In the genomic region with DNA sequence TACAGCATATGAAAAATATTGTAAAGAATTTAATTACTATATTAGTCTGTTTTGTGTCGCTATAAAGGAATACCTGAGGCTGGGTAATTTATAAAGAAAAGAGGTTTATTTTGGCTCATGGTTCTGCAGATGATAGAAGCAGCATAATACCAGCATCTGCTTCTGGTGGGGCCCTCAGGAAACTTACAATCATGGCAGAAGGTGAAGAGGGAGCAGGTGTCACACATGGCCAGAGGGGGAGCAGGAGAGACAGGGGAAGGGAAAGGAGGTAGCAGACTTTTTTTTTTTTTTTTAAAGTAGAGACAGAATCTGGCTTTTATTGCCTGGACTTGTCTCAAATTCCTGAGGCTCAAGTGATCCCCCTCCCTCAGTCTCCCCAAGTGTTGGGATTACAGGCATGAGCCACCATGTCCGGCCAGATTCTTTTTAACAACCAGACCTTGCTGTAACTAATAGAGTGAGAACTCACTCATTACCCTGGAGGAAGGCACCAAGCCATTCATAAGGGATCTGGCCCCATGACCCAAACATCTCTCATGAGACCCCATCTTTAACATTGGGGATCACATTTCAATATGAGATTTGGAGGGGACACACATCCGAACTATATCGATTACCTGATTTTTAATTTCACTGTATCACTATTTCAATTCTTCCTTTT, we compare ENCODE assay signal across 13 cellular contexts.
DNase-seq lines count a peak whose midpoint lies in the region; ATAC-seq and TF ChIP-seq lines count a peak whose summit lies in the region.
"Had no signal": no experiment of that assay in that cellular context is flagged by ENCODE, and none has a peak within 500 bp of the region (broad histone marks: within the 10 kb centered on the region; RNA-seq: fewer than 3 reads in every experiment).

No MANE protein-coding gene starts in this region.

- TF ChIP-seq CTCF in MCF 10A (IDR thresholded peaks at IDR 0.05; ENCODE audit: unreplicated experiment) (no peak), breast epithelium (IDR thresholded peaks at IDR 0.05) (no peak), OCI-LY1 (IDR thresholded peaks at IDR 0.05; ENCODE audit: low read length) (peak; percentile 39), brain microvascular endothelial cell (IDR thresholded peaks at IDR 0.05; ENCODE audit: low read depth, low read length, missing control alignments) (peak; percentile 48), progenitor cell of endocrine pancreas (IDR thresholded peaks at IDR 0.05; ENCODE audit: unreplicated experiment) (peak; percentile 30), stomach (IDR thresholded peaks at IDR 0.05) (no peak)

- CTCF ChIA-PET in MCF 10A (lab: Yijun Ruan, JAX) = interaction anchor here (0.6 kb wide), 1 partner anchor 225 kb away, joined by 3 read pairs; no protein-coding TSS in a partner anchor

- no TSS peak for BruUV-seq in MCF 10A (replicated peaks; lab: Mats Ljungman, UMichigan)

- no peak overlapping the region for H3K9ac ChIP-seq in OCI-LY1 (ENCODE audit: low read length)

- ATAC-seq in GM18502 (IDR thresholded peaks at IDR 0.05; ENCODE audit: poor library complexity, unreplicated experiment) = no peak

- no peaks in the 10 kb centered on the region for H3K9me2 ChIP-seq in OCI-LY1 (ENCODE audit: low read depth, low read length)

- WGBS in stomach, 5 donors = 72 to 99% (median 85%) methylated on average over 4 of the region's 4 CpGs

- H3K27ac Mint-ChIP-seq in MCF 10A (ENCODE audit: low read depth, unreplicated experiment) = no peak overlapping the region
- H3K27ac Mint-ChIP-seq in progenitor cell of endocrine pancreas = no peak overlapping the region
- H3K27ac Mint-ChIP-seq: brain; CD8-positive, alpha-beta memory T cell had no signal

- H3K9me3 Mint-ChIP-seq in MCF 10A (ENCODE audit: unreplicated experiment) = no peaks in the 10 kb centered on the region
- H3K9me3 Mint-ChIP-seq in progenitor cell of endocrine pancreas (ENCODE audit: low read depth) = no peaks in the 10 kb centered on the region
- H3K9me3 Mint-ChIP-seq: CD8-positive, alpha-beta memory T cell had no signal

- in situ Hi-C loops in brain microvascular endothelial cell (cut with HindIII; ENCODE audit: low pct_ligation_motif_present, low sequenced_read_pairs) = no loop called here

- no peak overlapping the region for H3K4me2 ChIP-seq in OCI-LY1 (ENCODE audit: low read length)

- no peak overlapping the region for H3K4me3 ChIP-seq in breast epithelium
- H3K4me3 ChIP-seq in OCI-LY1 (ENCODE audit: low read depth, low read length, poor library complexity, severe bottlenecking) = no peak overlapping the region
- no peak overlapping the region for H3K4me3 ChIP-seq in brain microvascular endothelial cell (ENCODE audit: low read depth, low read length)
- H3K4me3 ChIP-seq in stomach = no peak overlapping the region

- intact Hi-C loops in MCF 10A (cut with micrococcal nuclease) = no loop called here
- intact Hi-C loops in breast epithelium (cut with DNase I; ENCODE audit: low total_unique reads) = no loop called here
- intact Hi-C loops in stomach (cut with DNase I; ENCODE audit: low total_unique reads) = no loop called here

- H3K27ac ChIP-seq in breast epithelium (no peak overlapping the region), OCI-LY1 (ENCODE audit: low read depth, low read length, poor library complexity, severe bottlenecking) (no peak overlapping the region), brain microvascular endothelial cell (no peak overlapping the region), stomach (no peak overlapping the region)

- H3K27me3 ChIP-seq in breast epithelium = no peaks in the 10 kb centered on the region
- H3K27me3 ChIP-seq in OCI-LY1 (ENCODE audit: insufficient read depth, low read length) = no peaks in the 10 kb centered on the region
- H3K27me3 ChIP-seq in brain microvascular endothelial cell (replicated peaks) = no peaks in the 10 kb centered on the region
- H3K27me3 ChIP-seq in stomach = no peaks in the 10 kb centered on the region

- no peaks in the 10 kb centered on the region for H3K36me3 ChIP-seq in breast epithelium
- H3K36me3 ChIP-seq in OCI-LY1 (ENCODE audit: insufficient read depth, low read length) = peaks cover 10% of the 10 kb centered on the region
- no peaks in the 10 kb centered on the region for H3K36me3 ChIP-seq in brain microvascular endothelial cell (replicated peaks)
- H3K36me3 ChIP-seq in stomach = no peaks in the 10 kb centered on the region

- H2AFZ ChIP-seq in OCI-LY1 (ENCODE audit: low read length) = no peak overlapping the region

- no peaks in the 10 kb centered on the region for H3F3A ChIP-seq in OCI-LY1 (ENCODE audit: insufficient read depth, low read length)

- DNase-seq in MCF 10A (ENCODE audit: unreplicated experiment) (peak; percentile 36), breast epithelium (ENCODE audit: low spot score in 2 of 2) (no peak), brain microvascular endothelial cell (no peak), progenitor cell of endocrine pancreas (ENCODE audit: low spot score, unreplicated experiment) (no peak), stomach (no peak)
- DNase-seq in stimulated activated CD8-positive, alpha-beta memory T cell treated with anti-CD3 and anti-CD28 coated beads, Interleukin-4, amount 100 ng/mL, for 48 hours = no peak
- DNase-seq: NCI-H1417, posterior cingulate gyrus, T-helper 9 cell had no signal

- H3K9me3 ChIP-seq in breast epithelium (no peaks in the 10 kb centered on the region), OCI-LY1 (ENCODE audit: low read length) (no peaks in the 10 kb centered on the region), stomach (no peaks in the 10 kb centered on the region)

- H3K4me3 Mint-ChIP-seq in MCF 10A (ENCODE audit: unreplicated experiment) = no peak overlapping the region
- no peak overlapping the region for H3K4me3 Mint-ChIP-seq in progenitor cell of endocrine pancreas (ENCODE audit: low read depth)
- H3K4me3 Mint-ChIP-seq: brain; CD8-positive, alpha-beta memory T cell had no signal

- TF ChIP-seq EP300 in stomach (IDR thresholded peaks at IDR 0.05) = no peak

- TF ChIP-seq POLR2A in breast epithelium (IDR thresholded peaks at IDR 0.05) (no peak), stomach (IDR thresholded peaks at IDR 0.05) (no peak)

- no peaks in the 10 kb centered on the region for H3K36me3 Mint-ChIP-seq in MCF 10A (ENCODE audit: insufficient read depth, unreplicated experiment)
- H3K36me3 Mint-ChIP-seq in progenitor cell of endocrine pancreas (ENCODE audit: insufficient read depth) = peaks cover 3% of the 10 kb centered on the region
- H3K36me3 Mint-ChIP-seq: brain had no signal

- no peaks in the 10 kb centered on the region for H3K79me2 ChIP-seq in OCI-LY1 (ENCODE audit: insufficient read depth, low read length)

- H3K4me1 ChIP-seq in breast epithelium = no peaks in the 10 kb centered on the region
- peaks cover 9% of the 10 kb centered on the region for H3K4me1 ChIP-seq in OCI-LY1 (ENCODE audit: insufficient read depth, low read length, severe bottlenecking)
- H3K4me1 ChIP-seq in stomach = no peaks in the 10 kb centered on the region

- no peaks in the 10 kb centered on the region for H4K20me1 ChIP-seq in OCI-LY1 (ENCODE audit: insufficient read depth, low read length)

- no peaks in the 10 kb centered on the region for H3K27me3 Mint-ChIP-seq in MCF 10A (ENCODE audit: insufficient read depth, unreplicated experiment)
- no peaks in the 10 kb centered on the region for H3K27me3 Mint-ChIP-seq in progenitor cell of endocrine pancreas
- H3K27me3 Mint-ChIP-seq: brain; CD8-positive, alpha-beta memory T cell had no signal

- POLR2A ChIA-PET in MCF 10A (lab: Yijun Ruan, JAX) = no interaction called here

- H3K4me1 Mint-ChIP-seq in MCF 10A (ENCODE audit: insufficient read depth, unreplicated experiment) = peaks cover 11% of the 10 kb centered on the region
- peaks cover 1% of the 10 kb centered on the region for H3K4me1 Mint-ChIP-seq in progenitor cell of endocrine pancreas (ENCODE audit: low read depth)
- H3K4me1 Mint-ChIP-seq: brain had no signal

Comparison
In these comparisons a context has a peak if more than half of its experiments do, and no peak if none do; other contexts are left out.
1. CTCF ChIP-seq: peak in OCI-LY1 (single experiment), brain microvascular endothelial cell (single experiment) and progenitor cell of endocrine pancreas (single experiment); none in MCF 10A (single experiment), breast epithelium (0 of 3) and stomach (0 of 7).